Comparison of ENCODE assay signal across 9 cellular contexts in the genomic region with DNA sequence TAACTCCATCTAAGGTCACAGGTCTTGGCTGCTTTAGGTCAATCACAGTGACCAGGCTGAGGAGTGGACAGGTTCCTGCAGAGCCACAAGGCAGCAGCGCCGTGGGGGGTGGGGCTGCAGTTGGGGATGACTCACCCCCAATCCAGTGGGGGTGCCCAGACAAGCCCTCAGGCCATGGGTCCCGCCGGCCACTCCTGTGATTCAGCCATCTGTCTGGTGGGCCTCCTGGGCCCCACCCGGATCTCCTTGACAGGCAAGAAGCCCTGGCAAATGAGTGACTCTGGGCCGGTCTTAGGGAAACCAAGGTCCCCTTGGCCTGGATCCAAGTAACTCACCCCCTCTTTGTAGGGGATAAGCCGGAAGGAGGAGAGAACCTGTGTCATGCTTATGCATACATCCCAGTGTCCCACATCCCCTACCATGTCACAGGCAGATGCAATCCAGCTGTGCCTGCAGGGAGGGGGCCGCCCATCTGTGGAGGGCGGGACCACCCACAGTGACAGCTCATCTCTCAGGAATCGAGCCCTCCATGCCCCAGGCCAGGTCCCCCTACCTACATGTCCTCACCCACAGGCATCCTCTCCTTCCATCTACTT. TPM values are rescaled to one million over a fixed set of nuclear protein-coding genes. Genes with fewer than 3 reads are reported as not detected.
DNase-seq lines count a peak whose midpoint lies in the region; ATAC-seq lines count a peak whose summit lies in the region.
"Had no signal": no experiment of that assay in that cellular context is flagged by ENCODE, and none has a peak within 500 bp of the region (broad histone marks: within the 10 kb centered on the region; RNA-seq: fewer than 3 reads in every experiment).

No MANE protein-coding gene starts in this region.

- H3K9ac ChIP-seq in mucosa of rectum (ENCODE audit: low read depth in 1 of 2, low read length in 2 of 2), result no peak overlapping the region

- H3K36me3 ChIP-seq in ectodermal cell (ENCODE audit: control insufficient read depth, insufficient read depth, low read length), result peaks cover 21% of the 10 kb centered on the region
- peaks cover 24 to 29% of the 10 kb centered on the region in 2 donors for H3K36me3 ChIP-seq in mucosa of rectum (ENCODE audit: control insufficient read depth in 2 of 2, insufficient read depth in 2 of 2, low read length in 2 of 2)

- H3K27ac ChIP-seq in ectodermal cell (ENCODE audit: insufficient read depth, low read depth, low read length, poor library complexity, severe bottlenecking) (no peak overlapping the region), mucosa of rectum (ENCODE audit: low read depth in 2 of 2, low read length in 2 of 2) (peak overlapping the region; percentile 24 to 32)

- H3K4me1 Mint-ChIP-seq in immature natural killer cell, result no peaks in the 10 kb centered on the region

- DNase-seq in AG08396 (ENCODE audit: low spot score) (peak; percentile 91), LoVo (ENCODE audit: low spot score) (peak; percentile 80), NCI-H345 (lab: John Stamatoyannopoulos, UW) (no peak), immature natural killer cell (no peak)
- DNase-seq: activated CD4-positive, alpha-beta memory T cell treated with anti-CD3 and anti-CD28 coated beads, Interleukin-2, amount 10 ng/mL, durations not matched to agents 7 days and 5 days had no signal

- H3K4me3 ChIP-seq in ectodermal cell (ENCODE audit: insufficient read depth, low read depth, low read length), result peak overlapping the region; percentile 30
- no peak overlapping the region for H3K4me3 ChIP-seq in mucosa of rectum (ENCODE audit: low read length in 2 of 2)

- H3K9me3 ChIP-seq in ectodermal cell (ENCODE audit: control insufficient read depth, low read length) (no peaks in the 10 kb centered on the region), mucosa of rectum (ENCODE audit: control insufficient read depth in 2 of 2, low read length in 2 of 2) (no peaks in the 10 kb centered on the region)

- 26 to 31% methylated on average over 10 of the region's 10 CpGs for WGBS in ectodermal cell, 2 experiments

- peaks cover 18% of the 10 kb centered on the region for H3K27me3 ChIP-seq in ectodermal cell (ENCODE audit: control insufficient read depth, insufficient read depth, low read length, poor library complexity, severe bottlenecking)
- H3K27me3 ChIP-seq in mucosa of rectum (ENCODE audit: control insufficient read depth in 2 of 2, insufficient read depth in 2 of 2, low read length in 2 of 2), result peaks cover 0 to 7% of the 10 kb centered on the region in 2 donors

- no peaks in the 10 kb centered on the region for H3K9me3 Mint-ChIP-seq in immature natural killer cell
- H3K9me3 Mint-ChIP-seq: activated CD4-positive, alpha-beta memory T cell treated with anti-CD3 and anti-CD28 coated beads, Interleukin-2, amount 10 ng/mL, durations not matched to agents 7 days and 5 days had no signal

- no peak overlapping the region for H3K27ac Mint-ChIP-seq in immature natural killer cell
- H3K27ac Mint-ChIP-seq: activated CD4-positive, alpha-beta memory T cell treated with anti-CD3 and anti-CD28 coated beads, Interleukin-2, amount 10 ng/mL, durations not matched to agents 7 days and 5 days had no signal

- no peak overlapping the region for H3K4me3 Mint-ChIP-seq in immature natural killer cell
- H3K4me3 Mint-ChIP-seq: activated CD4-positive, alpha-beta memory T cell treated with anti-CD3 and anti-CD28 coated beads, Interleukin-2, amount 10 ng/mL, durations not matched to agents 7 days and 5 days had no signal

- H3K27me3 Mint-ChIP-seq in immature natural killer cell (ENCODE audit: low read depth in 3 of 3), result peaks cover 7 to 16% (median 9%) of the 10 kb centered on the region in 3 donors

- peaks cover 20% of the 10 kb centered on the region for H3K4me1 ChIP-seq in ectodermal cell (ENCODE audit: control insufficient read depth, insufficient read depth, low read length)
- peaks cover 11 to 14% of the 10 kb centered on the region in 2 donors for H3K4me1 ChIP-seq in mucosa of rectum (ENCODE audit: control insufficient read depth in 2 of 2, insufficient read depth in 2 of 2, low read length in 2 of 2)

- peaks cover 0 to 9% (median 5%) of the 10 kb centered on the region in 3 donors for H3K36me3 Mint-ChIP-seq in immature natural killer cell

- ATAC-seq in HG03460 (IDR thresholded peaks at IDR 0.05; ENCODE audit: unreplicated experiment) (no peak), HG03442 (IDR thresholded peaks at IDR 0.05; ENCODE audit: unreplicated experiment) (no peak)

RNA-seq across cellular contexts. Expression of a gene that starts 0.5 kb away (rescaled TPM):
- polyA plus RNA-seq in ectodermal cell (2013, experiment 1 of 4), result 28.0 TPM
- 22.4 TPM for polyA plus RNA-seq in ectodermal cell (2013, experiment 2 of 4)
- polyA plus RNA-seq in ectodermal cell (2013, experiment 3 of 4), result 17.2 TPM
- polyA plus RNA-seq in ectodermal cell (2013, experiment 4 of 4), result 22.3 TPM
- not detected for polyA plus RNA-seq in immature natural killer cell

RNA-seq across cellular contexts. Expression of a gene that starts 13.8 kb away (rescaled TPM):
- polyA plus RNA-seq in ectodermal cell (2013, experiment 1 of 4), result 226 TPM
- polyA plus RNA-seq in ectodermal cell (2013, experiment 2 of 4), result 246 TPM
- polyA plus RNA-seq in ectodermal cell (2013, experiment 3 of 4), result 229 TPM
- 233 TPM for polyA plus RNA-seq in ectodermal cell (2013, experiment 4 of 4)
- polyA plus RNA-seq in immature natural killer cell, result 100 to 1,000 TPM; 189 to 544 (median 231) TPM

RNA-seq across cellular contexts. Expression of a gene that starts 25.9 kb away (rescaled TPM):
- polyA plus RNA-seq in ectodermal cell (2013, experiment 1 of 4), result not detected
- not detected for polyA plus RNA-seq in ectodermal cell (2013, experiment 2 of 4)
- not detected for polyA plus RNA-seq in ectodermal cell (2013, experiment 3 of 4)
- 0.41 TPM for polyA plus RNA-seq in ectodermal cell (2013, experiment 4 of 4)
- polyA plus RNA-seq in immature natural killer cell, result not detected

RNA-seq across cellular contexts. Expression of a gene that starts 32.0 kb away (rescaled TPM):
- polyA plus RNA-seq in ectodermal cell (2013, experiment 1 of 4), result 0.72 TPM
- polyA plus RNA-seq in ectodermal cell (2013, experiment 2 of 4), result 1.3 TPM
- 0.48 TPM for polyA plus RNA-seq in ectodermal cell (2013, experiment 3 of 4)
- polyA plus RNA-seq in ectodermal cell (2013, experiment 4 of 4), result 0.89 TPM
- not detected for polyA plus RNA-seq in immature natural killer cell

RNA-seq across cellular contexts. Expression of a gene that starts 39.0 kb away (rescaled TPM):
- 18.6 TPM for polyA plus RNA-seq in ectodermal cell (2013, experiment 1 of 4)
- polyA plus RNA-seq in ectodermal cell (2013, experiment 2 of 4), result 18.0 TPM
- 13.6 TPM for polyA plus RNA-seq in ectodermal cell (2013, experiment 3 of 4)
- 15.0 TPM for polyA plus RNA-seq in ectodermal cell (2013, experiment 4 of 4)
- under 1 TPM in 2 of 3 donors, not detected in 1; 0.17 to 0.78 TPM for polyA plus RNA-seq in immature natural killer cell

Comparison
In these comparisons a context has a peak if more than half of its experiments do, and no peak if none do; other contexts are left out.
1. DNase-seq: peak in AG08396 (single experiment) and LoVo (single experiment); none in NCI-H345 (single experiment) and immature natural killer cell (0 of 3).